1 cellular context compared by ENCODE assay signal in genomic region chr19:51733742-51734522, GRCh38.
TF ChIP-seq lines count a peak whose summit lies in the region.

No MANE protein-coding gene starts in this region.

TF ChIP-seq in H1, 55 proteins besides CTCF, POLR2A, EP300 and RAD21:
- no peak for TF ChIP-seq EZH2 (IDR thresholded peaks at IDR 0.05; ENCODE audit: low read depth, low read length, severe bottlenecking)
TF ChIP-seq in H1: peak in this region for 0.
